In the genomic region with DNA sequence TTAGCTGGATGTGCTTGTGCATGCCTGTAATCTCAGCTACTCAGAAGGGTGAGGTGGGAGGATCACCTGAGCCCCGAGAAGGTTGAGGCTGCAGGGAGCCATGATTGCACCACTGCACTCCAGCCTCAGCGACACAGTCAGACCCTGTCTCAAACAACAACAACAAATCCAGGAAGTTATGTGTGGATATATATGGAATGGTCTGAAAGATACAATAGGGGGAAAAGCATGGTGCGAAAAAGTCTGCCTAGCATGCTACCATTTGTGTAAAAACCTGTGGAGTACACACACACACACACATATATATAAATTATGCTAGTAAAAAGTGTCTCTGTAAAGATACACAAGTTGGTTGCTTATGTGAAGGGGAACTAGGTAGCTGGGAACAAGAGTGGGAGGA, we compare ENCODE assay signal across 9 cellular contexts. TPM values are rescaled to one million over a fixed set of nuclear protein-coding genes. Genes with fewer than 3 reads are reported as not detected.
"Had no signal": no experiment of that assay in that cellular context is flagged by ENCODE, and none has a peak within 500 bp of the region (broad histone marks: within the 10 kb centered on the region; RNA-seq: fewer than 3 reads in every experiment).

No MANE protein-coding gene starts in this region.

- H3K4me3 ChIP-seq: HAP-1, K562 had no signal

- H3K36me3 ChIP-seq: HAP-1 had no signal

- H3K27ac Mint-ChIP-seq: HFFc6 had no signal

- H3K9me3 ChIP-seq: HAP-1 had no signal

- H3K4me3 Mint-ChIP-seq: HFFc6 had no signal

- DNase-seq: GOT3, H7, HFFc6, IMR-90 had no signal

- ATAC-seq: HCT116, K562 had no signal

RNA-seq across cellular contexts. Expression of a gene that starts 6.9 kb away (rescaled TPM):
- total RNA-seq: H4, H7, HFFc6, HT-29, IMR-90, K562 had no signal
- polyA plus RNA-seq: IMR-90, K562 had no signal

RNA-seq across cellular contexts. Expression of a gene that starts 24.4 kb away (rescaled TPM):
- total RNA-seq: H7, HT-29, IMR-90, K562 had no signal
- polyA plus RNA-seq: IMR-90, K562 had no signal

RNA-seq across cellular contexts. Expression of a gene that starts 30.2 kb away (rescaled TPM):
- total RNA-seq: H4, H7, HT-29, IMR-90, K562 had no signal
- polyA plus RNA-seq: IMR-90, K562 had no signal

RNA-seq across cellular contexts. Expression of a gene that starts 52.0 kb away (rescaled TPM):
- total RNA-seq: H4, H7, HT-29, IMR-90 had no signal
- polyA plus RNA-seq: IMR-90 had no signal

RNA-seq across cellular contexts. Expression of a gene that starts 59.0 kb away (rescaled TPM):
- total RNA-seq: HT-29, IMR-90, K562 had no signal
- polyA plus RNA-seq: IMR-90, K562 had no signal
